In genomic region chr1:235919127-235919796, GRCh38 we compare ENCODE assay signal across 11 cellular contexts. TPM values are rescaled to one million over a fixed set of nuclear protein-coding genes. Genes with fewer than 3 reads are reported as not detected.
DNase-seq lines count a peak whose midpoint lies in the region; ATAC-seq and TF ChIP-seq lines count a peak whose summit lies in the region.
"Had no signal": no experiment of that assay in that cellular context is flagged by ENCODE, and none has a peak within 500 bp of the region (broad histone marks: within the 10 kb centered on the region; RNA-seq: fewer than 3 reads in every experiment).

No MANE protein-coding gene starts in this region.

- no peaks in the 10 kb centered on the region for H3K9me3 Mint-ChIP-seq in CD14-positive monocyte
- no peaks in the 10 kb centered on the region for H3K9me3 Mint-ChIP-seq in CD8-positive, alpha-beta T cell
- H3K9me3 Mint-ChIP-seq: CD4-positive, alpha-beta T cell had no signal

- intact Hi-C loops in CD14-positive monocyte (cut with micrococcal nuclease) (loop anchor here (2.0 to 5.0 kb wide), 4 partner anchors 20 to 52 kb away; partner anchors contain the start of gene LYST (in 1 of the 2)), testis (cut with DNase I; ENCODE audit: low total_unique reads) (no loop called here)
- intact Hi-C loops in CD8-positive, alpha-beta T cell (cut with DNase I, micrococcal nuclease) = no loop called here

- peak overlapping the region in 1 of 2 donors; percentile 66 for H3K4me3 Mint-ChIP-seq in CD14-positive monocyte
- H3K4me3 Mint-ChIP-seq in CD8-positive, alpha-beta T cell = no peak overlapping the region
- H3K4me3 Mint-ChIP-seq: CD4-positive, alpha-beta T cell had no signal

- CTCF ChIA-PET in CD8-positive, alpha-beta T cell (lab: Charles Lee) = interaction anchor here (1.0 kb wide), 1 partner anchor 21 kb away, joined by 3 read pairs; no protein-coding TSS in a partner anchor

- H3K9me3 ChIP-seq in neutrophil (no peaks in the 10 kb centered on the region), testis (no peaks in the 10 kb centered on the region)
- no peaks in the 10 kb centered on the region for H3K9me3 ChIP-seq in CD8-positive, alpha-beta T cell (ENCODE audit: low read length)

- peaks cover 57 to 72% of the 10 kb centered on the region in 2 experiments for H3K4me1 ChIP-seq in neutrophil (ENCODE audit: control insufficient read depth in 1 of 2, insufficient read depth in 1 of 2, low read depth in 1 of 2, low read length in 1 of 2)
- peaks cover 17% of the 10 kb centered on the region for H3K4me1 ChIP-seq in CD8-positive, alpha-beta T cell (ENCODE audit: insufficient read depth, low read length)
- H3K4me1 ChIP-seq in testis = no peaks in the 10 kb centered on the region

- POLR2A ChIA-PET in CD8-positive, alpha-beta T cell (lab: Charles Lee) = interaction anchor here (0.6 kb wide), 1 partner anchor 107 kb away, joined by 4 read pairs; no protein-coding TSS in a partner anchor

- DNase-seq in CD14-positive monocyte (ENCODE audit: low spot score) (no peak), NOMO-1 (lab: John Stamatoyannopoulos, UW; ENCODE audit: unreplicated experiment in 2 of 2) (peak; percentile 16 to 51), testis (no peak)
- DNase-seq in CD8-positive, alpha-beta T cell = no peak
- DNase-seq: CD4-positive, alpha-beta T cell; Kasumi-1; small intestine had no signal

- H3K27me3 Mint-ChIP-seq in CD14-positive monocyte (ENCODE audit: low read depth in 3 of 3) = peaks cover 0 to 2% (median 0%) of the 10 kb centered on the region in 3 donors
- H3K27me3 Mint-ChIP-seq in CD8-positive, alpha-beta T cell (ENCODE audit: low read depth) = no peaks in the 10 kb centered on the region
- H3K27me3 Mint-ChIP-seq: CD4-positive, alpha-beta T cell had no signal

- ATAC-seq in CD8-positive, alpha-beta T cell = no peak
- ATAC-seq in HG03469 (IDR thresholded peaks at IDR 0.05; ENCODE audit: unreplicated experiment) (no peak), GM18909 (IDR thresholded peaks at IDR 0.05; ENCODE audit: poor library complexity, unreplicated experiment) (no peak)

- H3K27me3 ChIP-seq in neutrophil (no peaks in the 10 kb centered on the region), testis (no peaks in the 10 kb centered on the region)
- no peaks in the 10 kb centered on the region for H3K27me3 ChIP-seq in CD8-positive, alpha-beta T cell (ENCODE audit: insufficient read depth, low read length)

- no peak for TF ChIP-seq POLR2A in testis (IDR thresholded peaks at IDR 0.05)

- peaks cover 86% of the 10 kb centered on the region for H3K4me1 Mint-ChIP-seq in CD14-positive monocyte
- H3K4me1 Mint-ChIP-seq in CD8-positive, alpha-beta T cell (ENCODE audit: low read depth) = peaks cover 30% of the 10 kb centered on the region

- H3K36me3 Mint-ChIP-seq in CD14-positive monocyte = no peaks in the 10 kb centered on the region
- no peaks in the 10 kb centered on the region for H3K36me3 Mint-ChIP-seq in CD8-positive, alpha-beta T cell

- no peaks in the 10 kb centered on the region for H3K36me3 ChIP-seq in neutrophil
- H3K36me3 ChIP-seq in CD8-positive, alpha-beta T cell (ENCODE audit: insufficient read depth, low read length) = no peaks in the 10 kb centered on the region
- H3K36me3 ChIP-seq in testis (ENCODE audit: low read depth, missing control alignments) = no peaks in the 10 kb centered on the region

- peak overlapping the region; percentile 23 for H3K27ac ChIP-seq in cingulate gyrus (ENCODE audit: low read depth, low read length)
- peak overlapping the region; percentile 83 for H3K27ac ChIP-seq in neutrophil
- no peak overlapping the region for H3K27ac ChIP-seq in CD8-positive, alpha-beta T cell (ENCODE audit: low read depth, low read length)
- no peak overlapping the region for H3K27ac ChIP-seq in testis

- 83 to 88% methylated on average over 11 of the region's 11 CpGs for WGBS in testis, 2 donors

- H3K4me3 ChIP-seq in neutrophil (ENCODE audit: low read depth in 1 of 2, low read length in 1 of 2) (no peak overlapping the region), testis (no peak overlapping the region)
- no peak overlapping the region for H3K4me3 ChIP-seq in CD8-positive, alpha-beta T cell (ENCODE audit: low read depth, low read length)

- TF ChIP-seq CTCF in CD14-positive monocyte (IDR thresholded peaks at IDR 0.05) (no peak), neutrophil (IDR thresholded peaks at IDR 0.05) (no peak), testis (IDR thresholded peaks at IDR 0.05) (no peak)
- TF ChIP-seq CTCF in CD8-positive, alpha-beta T cell (IDR thresholded peaks at IDR 0.05) = no peak

- peak overlapping the region; percentile 88 to 99 (median 96) for H3K27ac Mint-ChIP-seq in CD14-positive monocyte
- H3K27ac Mint-ChIP-seq in CD8-positive, alpha-beta T cell = no peak overlapping the region
- H3K27ac Mint-ChIP-seq: CD4-positive, alpha-beta T cell had no signal

RNA-seq across cellular contexts. Expression of gene LYST, which starts 52.6 kb away (rescaled TPM):
- polyA plus RNA-seq in CD14-positive monocyte (10 to 100 TPM; 46.3 to 67.9 TPM), testis (ENCODE audit: insufficient read depth, low read depth, low replicate concordance) (22.9 TPM)
- 10 to 100 TPM; 34.1 to 38.7 TPM for total RNA-seq in CD8-positive, alpha-beta T cell
- total RNA-seq in testis = 10 to 100 TPM; 60.9 to 69.1 TPM

Comparison
In these comparisons a context has a peak if more than half of its experiments do, and no peak if none do; other contexts are left out.
1. DNase-seq: peak in NOMO-1 (2 of 2); none in CD14-positive monocyte (single experiment), CD8-positive, alpha-beta T cell (0 of 7) and testis (single experiment).
2. H3K27ac ChIP-seq: peak in cingulate gyrus (single experiment) and neutrophil (single experiment); none in CD8-positive, alpha-beta T cell (single experiment) and testis (0 of 2).
3. intact Hi-C loops: an anchor here in CD14-positive monocyte (2.0 to 5.0 kb wide); none called in CD8-positive, alpha-beta T cell and testis.